32 cellular contexts compared by ENCODE assay signal in genomic region chr15:63946524-63947065, GRCh38.
A peak's percentile ranks its signal among the peaks of the same experiment; 100 is the strongest.
DNase-seq lines count a peak whose midpoint lies in the region; ATAC-seq and TF ChIP-seq lines count a peak whose summit lies in the region.
"Had no signal": no experiment of that assay in that cellular context is flagged by ENCODE, and none has a peak within 500 bp of the region (broad histone marks: within the 10 kb centered on the region; RNA-seq: fewer than 3 reads in every experiment).

No MANE protein-coding gene starts in this region.

- H3K27me3 Mint-ChIP-seq in stimulated activated memory B cell treated with anti-CD40 and anti-IgM and Interleukin-4, amounts not matched to agents 10 μg/mL and 1 μg/mL and 100 μg/mL, for 72 hours, result no peaks in the 10 kb centered on the region
- H3K27me3 Mint-ChIP-seq: stimulated activated naive B cell treated with anti-CD40 and anti-IgM and Interleukin-4, amounts not matched to agents 10 μg/mL and 1 μg/mL and 100 μg/mL, for 72 hours; type B pancreatic cell had no signal

- intact Hi-C loops in heart left ventricle (cut with DNase I), result loop anchor here in 6 of 10 donors (5.0 to 10.0 kb wide), 2 partner anchors 98 to 101 kb away; partner anchors contain the start of gene DAPK2 (in 6 of the 6)
- intact Hi-C loops in left cardiac atrium (cut with DNase I), result loop anchor here (10.0 kb wide), 1 partner anchor 98 kb away; the partner anchor contains the start of gene DAPK2 (in 2 of the 2)
- intact Hi-C loops in left colon (cut with DNase I, micrococcal nuclease), result loop anchor here in 1 of 2 donors (10.0 kb wide), 1 partner anchor 98 kb away; the partner anchor contains the start of gene DAPK2

- H3K36me3 ChIP-seq in heart left ventricle (peaks cover 0 to 4% (median 0%) of the 10 kb centered on the region in 9 donors), RWPE2 (ENCODE audit: low read depth) (no peaks in the 10 kb centered on the region), WERI-Rb-1 (no peaks in the 10 kb centered on the region)
- H3K36me3 ChIP-seq: ascending aorta; BLaER1 treated with 17β-estradiol and CSF1 and Interleukin-3, amounts not matched to agents 10 nM and 100 nM; Peyer's patch; SJSA1 had no signal

- H3K9me3 Mint-ChIP-seq in stimulated activated memory B cell treated with anti-CD40 and anti-IgM and Interleukin-4, amounts not matched to agents 10 μg/mL and 1 μg/mL and 100 μg/mL, for 72 hours, result no peaks in the 10 kb centered on the region
- H3K9me3 Mint-ChIP-seq: natural killer cell; stimulated activated naive B cell treated with anti-CD40 and anti-IgM and Interleukin-4, amounts not matched to agents 10 μg/mL and 1 μg/mL and 100 μg/mL, for 72 hours; type B pancreatic cell had no signal

- H3K4me1 ChIP-seq in heart left ventricle (peaks cover under 1 to 26% (median 15%) of the 10 kb centered on the region in 12 donors), RWPE2 (ENCODE audit: insufficient read depth, poor library complexity, severe bottlenecking) (peaks cover 24% of the 10 kb centered on the region)

- no peak overlapping the region for H3K4me3 Mint-ChIP-seq in stimulated activated memory B cell treated with anti-CD40 and anti-IgM and Interleukin-4, amounts not matched to agents 10 μg/mL and 1 μg/mL and 100 μg/mL, for 72 hours
- H3K4me3 Mint-ChIP-seq: natural killer cell; stimulated activated naive B cell treated with anti-CD40 and anti-IgM and Interleukin-4, amounts not matched to agents 10 μg/mL and 1 μg/mL and 100 μg/mL, for 72 hours; type B pancreatic cell had no signal

- H3K36me3 Mint-ChIP-seq in stimulated activated memory B cell treated with anti-CD40 and anti-IgM and Interleukin-4, amounts not matched to agents 10 μg/mL and 1 μg/mL and 100 μg/mL, for 72 hours, result no peaks in the 10 kb centered on the region
- H3K36me3 Mint-ChIP-seq: natural killer cell; stimulated activated naive B cell treated with anti-CD40 and anti-IgM and Interleukin-4, amounts not matched to agents 10 μg/mL and 1 μg/mL and 100 μg/mL, for 72 hours; type B pancreatic cell had no signal

- no peak for TF ChIP-seq POLR2A in heart left ventricle (IDR thresholded peaks at IDR 0.05)

- no peaks in the 10 kb centered on the region for H3K9me3 ChIP-seq in heart left ventricle
- no peaks in the 10 kb centered on the region for H3K9me3 ChIP-seq in RWPE2 (ENCODE audit: severe bottlenecking)
- H3K9me3 ChIP-seq in WERI-Rb-1 (ENCODE audit: severe bottlenecking), result no peaks in the 10 kb centered on the region
- H3K9me3 ChIP-seq: ascending aorta, Peyer's patch, SJSA1 had no signal

- TF ChIP-seq CTCF in heart left ventricle (IDR thresholded peaks at IDR 0.05) (no peak), RWPE2 (IDR thresholded peaks at IDR 0.05; ENCODE audit: poor library complexity, severe bottlenecking) (no peak), WERI-Rb-1 (IDR thresholded peaks at IDR 0.05; ENCODE audit: low read depth, low read length) (no peak)

- H3K4me1 Mint-ChIP-seq in stimulated activated memory B cell treated with anti-CD40 and anti-IgM and Interleukin-4, amounts not matched to agents 10 μg/mL and 1 μg/mL and 100 μg/mL, for 72 hours, result peaks cover 33% of the 10 kb centered on the region

- ATAC-seq in heart left ventricle (peak in 3 of 4 donors; percentile 8 to 36 (median 17)), left cardiac atrium (no peak), RWPE2 (ENCODE audit: low read depth) (no peak), left colon (peak; percentile 6), HG02571 (IDR thresholded peaks at IDR 0.05; ENCODE audit: unreplicated experiment) (no peak)
- ATAC-seq in stimulated activated memory B cell treated with anti-CD40 and anti-IgM and Interleukin-4, amounts not matched to agents 10 μg/mL and 1 μg/mL and 100 μg/mL, for 72 hours, result no peak
- ATAC-seq: natural killer cell; stimulated activated naive B cell treated with anti-CD40 and anti-IgM and Interleukin-4, amounts not matched to agents 10 μg/mL and 1 μg/mL and 100 μg/mL, for 72 hours had no signal

- 74 to 90% (median 85%) methylated on average over 3 to 4 of the region's 4 CpGs for WGBS in heart left ventricle, 4 donors

- DNase-seq in heart left ventricle (no peak), left cardiac atrium (no peak), RWPE2 (ENCODE audit: low spot score) (no peak), left colon (no peak), WERI-Rb-1 (no peak), NCI-H1105 (lab: John Stamatoyannopoulos, UW) (no peak)
- DNase-seq: activated CD4-positive, alpha-beta T cell treated with anti-CD3 and anti-CD28 coated beads, Interleukin-2, amount 50 U/mL, for 48 hours; activated gamma-delta T cell; activated T-cell treated with anti-CD3 and anti-CD28 coated beads, Interleukin-2, amount 50 U/mL, for 1 hour; caudate nucleus; effector CD8-positive, alpha-beta T cell; erythroblast; HCEC 1CT; natural killer cell; NCI-H1048; NCI-H1694; NCI-H446; NCI-H748 treated with DMSO at 0.1 percent for 48 hours; occipital lobe; Peyer's patch; stimulated activated CD4-positive, alpha-beta T cell treated with anti-CD3 and anti-CD28 coated beads, Interleukin-15, amount 100 ng/mL, for 24 hours; stimulated activated CD4-positive, alpha-beta T cell treated with anti-CD3 and anti-CD28 coated beads, Interleukin-4, amount 100 ng/mL, for 4 hours; stimulated activated naive B cell treated with anti-CD40 and anti-IgM and Interleukin-4, amounts not matched to agents 10 μg/mL and 1 μg/mL and 100 μg/mL, for 72 hours; substantia nigra; T-helper 1 cell had no signal

- H3K27me3 ChIP-seq in heart left ventricle (no peaks in the 10 kb centered on the region), RWPE2 (ENCODE audit: insufficient read depth, poor library complexity, severe bottlenecking) (no peaks in the 10 kb centered on the region), WERI-Rb-1 (ENCODE audit: insufficient read depth, low read depth, severe bottlenecking) (no peaks in the 10 kb centered on the region)
- H3K27me3 ChIP-seq: ascending aorta; BLaER1 treated with 17β-estradiol and CSF1 and Interleukin-3, amounts not matched to agents 10 nM and 100 nM; Peyer's patch; SJSA1 had no signal

- H3K27ac ChIP-seq in heart left ventricle (peak overlapping the region in 3 of 12 donors; percentile 9 to 41 (median 33)), RWPE2 (ENCODE audit: poor library complexity, severe bottlenecking) (peak overlapping the region; percentile 59), WERI-Rb-1 (no peak overlapping the region)
- H3K27ac ChIP-seq: ascending aorta; BLaER1 treated with 17β-estradiol and CSF1 and Interleukin-3, amounts not matched to agents 10 nM and 100 nM; coronary artery; SJSA1 had no signal

- peak overlapping the region; percentile 10 for H3K27ac Mint-ChIP-seq in stimulated activated memory B cell treated with anti-CD40 and anti-IgM and Interleukin-4, amounts not matched to agents 10 μg/mL and 1 μg/mL and 100 μg/mL, for 72 hours
- H3K27ac Mint-ChIP-seq: natural killer cell; stimulated activated naive B cell treated with anti-CD40 and anti-IgM and Interleukin-4, amounts not matched to agents 10 μg/mL and 1 μg/mL and 100 μg/mL, for 72 hours; type B pancreatic cell had no signal

- no peak overlapping the region for H3K4me3 ChIP-seq in heart left ventricle
- no peak overlapping the region for H3K4me3 ChIP-seq in RWPE2 (ENCODE audit: severe bottlenecking)
- H3K4me3 ChIP-seq in WERI-Rb-1 (ENCODE audit: low read depth, low read length), result no peak overlapping the region
- H3K4me3 ChIP-seq: ascending aorta; BLaER1 treated with 17β-estradiol and CSF1 and Interleukin-3, amounts not matched to agents 10 nM and 100 nM; coronary artery; Peyer's patch; SJSA1 had no signal

Comparison
In these comparisons a context has a peak if more than half of its experiments do, and no peak if none do; other contexts are left out.
1. ATAC-seq: peak in heart left ventricle (3 of 4) and left colon (single experiment); none in left cardiac atrium (0 of 2), RWPE2 (single experiment), stimulated activated memory B cell treated with anti-CD40 and anti-IgM and Interleukin-4, amounts not matched to agents 10 μg/mL and 1 μg/mL and 100 μg/mL, for 72 hours (single experiment) and HG02571 (single experiment).